In genomic region chr16:14202697-14203096, GRCh38 we compare ENCODE assay signal across 8 cellular contexts.
DNase-seq lines count a peak whose midpoint lies in the region; ATAC-seq, FAIRE-seq and TF ChIP-seq lines count a peak whose summit lies in the region.

No MANE protein-coding gene starts in this region.

- TF ChIP-seq POLR2A in body of pancreas (IDR thresholded peaks at IDR 0.05) (no peak), HepG2 (IDR thresholded peaks at IDR 0.05; ENCODE audit: insufficient read depth in 1 of 2, low read depth in 2 of 2, low read length in 2 of 2) (no peak), GM12892 (IDR thresholded peaks at IDR 0.05; ENCODE audit: low read depth, low read length) (no peak)

- intact Hi-C loops in body of pancreas (cut with DNase I): no loop called here
- intact Hi-C loops in HepG2 (cut with micrococcal nuclease; ENCODE audit: unreplicated experiment): loop anchor here (10.0 kb wide), 1 partner anchor 128 kb away; the partner anchor contains the start of gene MRTFB

- H3K4me3 ChIP-seq in BE2C (ENCODE audit: low read depth, low read length) (no peak overlapping the region), body of pancreas (no peak overlapping the region), HepG2 (replicated peaks in 1 of 3; ENCODE audit: insufficient read depth in 1 of 3, low read depth in 2 of 3, low read length in 3 of 3) (no peak overlapping the region), WERI-Rb-1 (ENCODE audit: low read depth, low read length) (no peak overlapping the region)

- H3K4me1 ChIP-seq in BE2C (peaks cover 6% of the 10 kb centered on the region), body of pancreas (peaks cover 20% of the 10 kb centered on the region), HepG2 (ENCODE audit: insufficient read depth, low read length) (peaks cover 19% of the 10 kb centered on the region)

- TF ChIP-seq CTCF in BE2C (IDR thresholded peaks at IDR 0.05; ENCODE audit: low read depth, low read length) (peak; percentile 49), body of pancreas (IDR thresholded peaks at IDR 0.05) (peak; percentile 8 to 65 (median 55)), HepG2 (CRISPR knock-in tag; IDR thresholded peaks at IDR 0.05) (no peak), WERI-Rb-1 (IDR thresholded peaks at IDR 0.05; ENCODE audit: low read depth, low read length) (no peak)

- no peaks in the 10 kb centered on the region for H3K79me2 ChIP-seq in HepG2 (ENCODE audit: insufficient read depth, low read length)

- POLR2A ChIA-PET in HepG2 (lab: Yijun Ruan, JAX): no interaction called here

- in situ Hi-C loops in HepG2 (cut with HindIII; ENCODE audit: extremely low pct_ligation_motif_present, low pct_unique_long_range_greater_than_20kb): no loop called here

- DNase-seq in BE2C (no peak), NCI-H1092 (lab: John Stamatoyannopoulos, UW) (peak; percentile 24), body of pancreas (peak in 1 of 4 donors; percentile 15), HepG2 (ENCODE audit: low spot score) (peak; percentile 54), WERI-Rb-1 (no peak), GM12892 (ENCODE audit: insufficient read length) (no peak)
- no peak for DNase-seq in stimulated activated CD4-positive, alpha-beta T cell treated with anti-CD3 and anti-CD28 coated beads, Interleukin-4, amount 100 ng/mL, for 24 hours

- H3K27me3 ChIP-seq in BE2C: no peaks in the 10 kb centered on the region
- no peaks in the 10 kb centered on the region for H3K27me3 ChIP-seq in body of pancreas
- no peaks in the 10 kb centered on the region for H3K27me3 ChIP-seq in HepG2 (ENCODE audit: control insufficient read depth in 1 of 2, insufficient read depth in 2 of 2, low read length in 2 of 2)
- H3K27me3 ChIP-seq in WERI-Rb-1 (ENCODE audit: insufficient read depth, low read depth, severe bottlenecking): no peaks in the 10 kb centered on the region

- H3K9me3 ChIP-seq in BE2C (no peaks in the 10 kb centered on the region), body of pancreas (no peaks in the 10 kb centered on the region), HepG2 (ENCODE audit: low read length) (no peaks in the 10 kb centered on the region), WERI-Rb-1 (ENCODE audit: severe bottlenecking) (no peaks in the 10 kb centered on the region)

- H3K4me2 ChIP-seq in HepG2 (ENCODE audit: low read depth, low read length): no peak overlapping the region

- peak overlapping the region in 3 of 4 donors; percentile 0 to 40 (median 6) for H3K27ac ChIP-seq in body of pancreas
- H3K27ac ChIP-seq in HepG2 (ENCODE audit: extremely low read length, insufficient read depth, low read length): peak overlapping the region; percentile 0
- no peak overlapping the region for H3K27ac ChIP-seq in WERI-Rb-1

- TF ChIP-seq RAD21 in HepG2 (CRISPR knock-in tag; IDR thresholded peaks at IDR 0.05): no peak

- no peak for FAIRE-seq in HepG2 (lab: Jason Lieb, UNC)
- no peak for FAIRE-seq in GM12892 (lab: Jason Lieb, UNC)

- H2AFZ ChIP-seq in HepG2 (ENCODE audit: low read length): no peak overlapping the region

- no peaks in the 10 kb centered on the region for H4K20me1 ChIP-seq in HepG2 (ENCODE audit: insufficient read depth, low read length)

- no peak overlapping the region for H3K9ac ChIP-seq in HepG2 (ENCODE audit: insufficient read depth, low read depth, low read length)

- H3K36me3 ChIP-seq in BE2C (no peaks in the 10 kb centered on the region), body of pancreas (replicated peaks in 1 of 2; ENCODE audit: insufficient read depth in 1 of 2, low read depth in 2 of 2) (no peaks in the 10 kb centered on the region), HepG2 (replicated peaks in 1 of 2; ENCODE audit: control insufficient read depth in 1 of 2, insufficient read depth in 2 of 2, low read length in 2 of 2) (0 out of 5 replicates have a peak, but pooled peaks cover 0 to 1% of the 10 kb centered on the region in 2 experiments), WERI-Rb-1 (no peaks in the 10 kb centered on the region)

- ATAC-seq in body of pancreas: peak; percentile 65
- peak; percentile 82 for ATAC-seq in HepG2
- ATAC-seq in HG02798 (IDR thresholded peaks at IDR 0.05; ENCODE audit: poor library complexity, unreplicated experiment): no peak

- CTCF ChIA-PET in HepG2 (lab: Yijun Ruan, JAX; ENCODE audit: low intra/inter-chr PET ratio, low total read pairs): no interaction called here

- BruUV-seq in HepG2 (replicated peaks; lab: Mats Ljungman, UMichigan): no TSS peak

- no peak for TF ChIP-seq EP300 in HepG2 (IDR thresholded peaks at IDR 0.05; ENCODE audit: low read depth in 2 of 2, low read length in 2 of 2)
- TF ChIP-seq EP300 in HepG2 (CRISPR knock-in tag; IDR thresholded peaks at IDR 0.05; ENCODE audit: borderline replicate concordance): no peak

TF ChIP-seq in HepG2, 621 proteins besides CTCF, POLR2A, EP300 and RAD21 (continues in another document):
- TF ChIP-seq THAP11 (CRISPR knock-in tag; IDR thresholded peaks at IDR 0.05) (0 out of 2 replicates have a peak, but pooled peaks have one; percentile 28), ZNF773 (CRISPR knock-in tag; IDR thresholded peaks at IDR 0.05; ENCODE audit: borderline replicate concordance) (no peak), TFAP4 (IDR thresholded peaks at IDR 0.05; ENCODE audit: borderline replicate concordance, low read depth) (peak; percentile 36; the same call in 1 of the 2 replicates), ARID3A (IDR thresholded peaks at IDR 0.05; ENCODE audit: low read depth, low read length) (peak; percentile 92), CREB3 (CRISPR knock-in tag; IDR thresholded peaks at IDR 0.05) (no peak), ARID5B (CRISPR knock-in tag; IDR thresholded peaks at IDR 0.05) (0 out of 2 replicates have a peak, but pooled peaks have one; percentile 25), GTF2F1 (IDR thresholded peaks at IDR 0.05; ENCODE audit: low read length) (no peak), FOXA3 (CRISPR knock-in tag; IDR thresholded peaks at IDR 0.05) (peak; percentile 40; the same call in 1 of the 2 replicates), ZNF563 (CRISPR knock-in tag; IDR thresholded peaks at IDR 0.05) (no peak), SOX13 (IDR thresholded peaks at IDR 0.05) (no peak), SOX13 (CRISPR knock-in tag; conservative IDR thresholded peaks at IDR 0.05 in 1 of 2, IDR thresholded peaks at IDR 0.05 in 1 of 2) (peak in 1 of 2 experiments; percentile 46; a peak in 1 of 4 replicates), SOX5 (CRISPR knock-in tag; IDR thresholded peaks at IDR 0.05; ENCODE audit: borderline replicate concordance) (peak; percentile 35; the same call in 1 of the 2 replicates)

Comparison
In these comparisons a context has a peak if more than half of its experiments do, and no peak if none do; other contexts are left out.
1. DNase-seq: peak in NCI-H1092 (single experiment) and HepG2 (single experiment); none in BE2C (single experiment), WERI-Rb-1 (single experiment), GM12892 (single experiment) and stimulated activated CD4-positive, alpha-beta T cell treated with anti-CD3 and anti-CD28 coated beads, Interleukin-4, amount 100 ng/mL, for 24 hours (single experiment).
2. CTCF ChIP-seq: peak in BE2C (single experiment) and body of pancreas (7 of 7); none in HepG2 (single experiment) and WERI-Rb-1 (single experiment).